Comparison of ENCODE assay signal across 1 cellular context in the genomic region with DNA sequence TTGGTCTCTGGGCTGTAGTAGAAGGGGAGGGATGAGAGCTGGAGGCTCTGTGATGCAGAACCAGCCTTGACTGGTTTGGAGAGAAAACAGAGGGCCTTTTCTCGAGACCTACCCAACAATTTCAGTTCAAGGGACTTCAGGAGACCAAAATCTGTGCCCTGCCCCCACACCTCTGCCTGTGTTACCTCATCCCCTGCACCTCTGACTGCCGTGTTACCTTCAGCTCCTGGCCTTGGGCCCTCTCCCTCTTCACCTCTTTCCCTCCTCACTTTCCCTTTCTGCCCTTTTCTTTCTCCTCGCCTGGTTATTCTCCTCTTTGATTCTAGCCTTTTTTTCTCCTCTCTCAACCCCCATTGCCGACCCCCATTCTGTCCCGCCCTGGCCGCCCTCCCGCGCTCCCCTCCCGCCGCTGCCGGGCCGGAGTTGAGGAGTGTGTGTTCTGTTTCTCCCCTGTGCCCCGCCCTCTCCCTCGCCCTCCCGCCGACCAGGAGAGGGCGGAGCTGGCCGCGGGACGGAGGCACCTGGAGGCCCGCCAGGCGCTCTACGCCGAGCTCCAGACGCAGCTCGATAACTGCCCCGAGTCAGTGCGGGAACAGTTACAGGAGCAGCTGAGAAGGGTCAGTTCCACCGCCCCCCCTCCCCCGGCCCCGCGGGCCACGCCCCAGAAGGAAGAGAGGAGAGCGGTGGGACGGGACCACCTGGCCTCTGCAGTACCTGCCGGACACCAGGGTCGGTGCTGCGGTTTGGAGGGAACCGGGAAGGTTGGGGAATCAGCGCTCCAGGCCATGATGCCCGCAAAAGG.
A peak's percentile ranks its signal among the peaks of the same experiment; 100 is the strongest.
TF ChIP-seq lines count a peak whose summit lies in the region.

No MANE protein-coding gene starts in this region.

TF ChIP-seq in HEK293, 187 proteins besides CTCF, POLR2A, EP300 and RAD21 (continued from another document):
- TF ChIP-seq SP7 (tag by site-specific recombination; IDR thresholded peaks at IDR 0.05) (peak; percentile 70), KLF8 (tag by site-specific recombination; IDR thresholded peaks at IDR 0.05) (no peak; the same call in 1 of the 2 replicates), ZNF24 (tag by site-specific recombination; IDR thresholded peaks at IDR 0.05) (peak; percentile 59; the same call in 1 of the 2 replicates), KLF7 (tag by site-specific recombination; IDR thresholded peaks at IDR 0.05; ENCODE audit: borderline replicate concordance) (0 out of 2 replicates have a peak, but pooled peaks have one; percentile 28), WT1 (tag by site-specific recombination; IDR thresholded peaks at IDR 0.05) (peak; percentile 51), KLF10 (tag by site-specific recombination; IDR thresholded peaks at IDR 0.05) (no peak; the same call in 1 of the 2 replicates), ZNF394 (tag by site-specific recombination; IDR thresholded peaks at IDR 0.05; ENCODE audit: borderline replicate concordance) (0 out of 2 replicates have a peak, but pooled peaks have one; percentile 66), FEZF1 (tag by site-specific recombination; IDR thresholded peaks at IDR 0.05) (no peak), ZNF239 (tag by site-specific recombination; IDR thresholded peaks at IDR 0.05) (0 out of 2 replicates have a peak, but pooled peaks have one; percentile 43), GLIS1 (tag by site-specific recombination; IDR thresholded peaks at IDR 0.05) (peak; percentile 69), ZNF157 (tag by site-specific recombination; IDR thresholded peaks at IDR 0.05) (no peak), ZNF837 (tag by site-specific recombination; IDR thresholded peaks at IDR 0.05) (0 out of 2 replicates have a peak, but pooled peaks have one; percentile 40), ZBTB1 (tag by site-specific recombination; IDR thresholded peaks at IDR 0.05) (no peak), ZNF146 (tag by site-specific recombination; IDR thresholded peaks at IDR 0.05) (0 out of 2 replicates have a peak, but pooled peaks have one; percentile 7), PRDM1 (tag by site-specific recombination; IDR thresholded peaks at IDR 0.05) (peak; percentile 99), ZNF391 (tag by site-specific recombination; IDR thresholded peaks at IDR 0.05; ENCODE audit: borderline replicate concordance, low read depth) (peak; percentile 54; the same call in 1 of the 2 replicates), ZNF302 (tag by site-specific recombination; IDR thresholded peaks at IDR 0.05; ENCODE audit: low read depth) (no peak), ZNF133 (tag by site-specific recombination; IDR thresholded peaks at IDR 0.05) (no peak), ZEB2 (tag by site-specific recombination; IDR thresholded peaks at IDR 0.05) (peak; percentile 54; the same call in 1 of the 2 replicates), MZF1 (tag by site-specific recombination; IDR thresholded peaks at IDR 0.05; ENCODE audit: borderline replicate concordance) (no peak), ZNF341 (tag by site-specific recombination; IDR thresholded peaks at IDR 0.05; ENCODE audit: low read depth) (peak; percentile 67), ZNF174 (tag by site-specific recombination; IDR thresholded peaks at IDR 0.05) (no peak), SP3 (tag by site-specific recombination; IDR thresholded peaks at IDR 0.05) (peak; percentile 77), ZNF610 (tag by site-specific recombination; IDR thresholded peaks at IDR 0.05; ENCODE audit: borderline replicate concordance) (no peak), ZNF350 (tag by site-specific recombination; IDR thresholded peaks at IDR 0.05) (no peak), GLIS2 (tag by site-specific recombination; IDR thresholded peaks at IDR 0.05) (peak; percentile 77), ZNF843 (tag by site-specific recombination; IDR thresholded peaks at IDR 0.05) (0 out of 2 replicates have a peak, but pooled peaks have one; percentile 12)
- TF ChIP-seq, protein P1, sequence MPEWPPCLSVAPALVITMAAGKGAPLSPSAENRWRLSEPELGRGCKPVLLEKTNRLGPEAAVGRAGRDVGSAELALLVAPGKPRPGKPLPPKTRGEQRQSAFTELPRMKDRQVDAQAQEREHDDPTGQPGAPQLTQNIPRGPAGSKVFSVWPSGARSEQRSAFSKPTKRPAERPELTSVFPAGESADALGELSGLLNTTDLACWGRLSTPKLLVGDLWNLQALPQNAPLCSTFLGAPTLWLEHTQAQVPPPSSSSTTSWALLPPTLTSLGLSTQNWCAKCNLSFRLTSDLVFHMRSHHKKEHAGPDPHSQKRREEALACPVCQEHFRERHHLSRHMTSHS (tag by site-specific recombination; IDR thresholded peaks at IDR 0.05): no peak
- TF ChIP-seq, protein P2, sequence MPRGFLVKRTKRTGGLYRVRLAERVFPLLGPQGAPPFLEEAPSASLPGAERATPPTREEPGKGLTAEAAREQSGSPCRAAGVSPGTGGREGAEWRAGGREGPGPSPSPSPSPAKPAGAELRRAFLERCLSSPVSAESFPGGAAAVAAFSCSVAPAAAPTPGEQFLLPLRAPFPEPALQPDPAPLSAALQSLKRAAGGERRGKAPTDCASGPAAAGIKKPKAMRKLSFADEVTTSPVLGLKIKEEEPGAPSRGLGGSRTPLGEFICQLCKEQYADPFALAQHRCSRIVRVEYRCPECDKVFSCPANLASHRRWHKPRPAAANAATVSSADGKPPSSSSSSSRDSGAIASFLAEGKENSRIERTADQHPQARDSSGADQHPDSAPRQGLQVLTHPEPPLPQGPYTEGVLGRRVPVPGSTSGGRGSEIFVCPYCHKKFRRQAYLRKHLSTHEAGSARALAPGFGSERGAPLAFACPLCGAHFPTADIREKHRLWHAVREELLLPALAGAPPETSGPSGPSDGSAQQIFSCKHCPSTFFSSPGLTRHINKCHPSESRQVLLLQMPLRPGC (tag by site-specific recombination; IDR thresholded peaks at IDR 0.05): peak; percentile 19; the same call in 1 of the 2 replicates
- TF ChIP-seq, protein P3, sequence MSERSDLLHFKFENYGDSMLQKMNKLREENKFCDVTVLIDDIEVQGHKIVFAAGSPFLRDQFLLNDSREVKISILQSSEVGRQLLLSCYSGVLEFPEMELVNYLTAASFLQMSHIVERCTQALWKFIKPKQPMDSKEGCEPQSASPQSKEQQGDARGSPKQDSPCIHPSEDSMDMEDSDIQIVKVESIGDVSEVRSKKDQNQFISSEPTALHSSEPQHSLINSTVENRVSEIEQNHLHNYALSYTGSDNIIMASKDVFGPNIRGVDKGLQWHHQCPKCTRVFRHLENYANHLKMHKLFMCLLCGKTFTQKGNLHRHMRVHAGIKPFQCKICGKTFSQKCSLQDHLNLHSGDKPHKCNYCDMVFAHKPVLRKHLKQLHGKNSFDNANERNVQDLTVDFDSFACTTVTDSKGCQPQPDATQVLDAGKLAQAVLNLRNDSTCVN (tag by site-specific recombination; optimal IDR thresholded peaks at IDR 0.05): peak; percentile 34
- TF ChIP-seq, protein P4, sequence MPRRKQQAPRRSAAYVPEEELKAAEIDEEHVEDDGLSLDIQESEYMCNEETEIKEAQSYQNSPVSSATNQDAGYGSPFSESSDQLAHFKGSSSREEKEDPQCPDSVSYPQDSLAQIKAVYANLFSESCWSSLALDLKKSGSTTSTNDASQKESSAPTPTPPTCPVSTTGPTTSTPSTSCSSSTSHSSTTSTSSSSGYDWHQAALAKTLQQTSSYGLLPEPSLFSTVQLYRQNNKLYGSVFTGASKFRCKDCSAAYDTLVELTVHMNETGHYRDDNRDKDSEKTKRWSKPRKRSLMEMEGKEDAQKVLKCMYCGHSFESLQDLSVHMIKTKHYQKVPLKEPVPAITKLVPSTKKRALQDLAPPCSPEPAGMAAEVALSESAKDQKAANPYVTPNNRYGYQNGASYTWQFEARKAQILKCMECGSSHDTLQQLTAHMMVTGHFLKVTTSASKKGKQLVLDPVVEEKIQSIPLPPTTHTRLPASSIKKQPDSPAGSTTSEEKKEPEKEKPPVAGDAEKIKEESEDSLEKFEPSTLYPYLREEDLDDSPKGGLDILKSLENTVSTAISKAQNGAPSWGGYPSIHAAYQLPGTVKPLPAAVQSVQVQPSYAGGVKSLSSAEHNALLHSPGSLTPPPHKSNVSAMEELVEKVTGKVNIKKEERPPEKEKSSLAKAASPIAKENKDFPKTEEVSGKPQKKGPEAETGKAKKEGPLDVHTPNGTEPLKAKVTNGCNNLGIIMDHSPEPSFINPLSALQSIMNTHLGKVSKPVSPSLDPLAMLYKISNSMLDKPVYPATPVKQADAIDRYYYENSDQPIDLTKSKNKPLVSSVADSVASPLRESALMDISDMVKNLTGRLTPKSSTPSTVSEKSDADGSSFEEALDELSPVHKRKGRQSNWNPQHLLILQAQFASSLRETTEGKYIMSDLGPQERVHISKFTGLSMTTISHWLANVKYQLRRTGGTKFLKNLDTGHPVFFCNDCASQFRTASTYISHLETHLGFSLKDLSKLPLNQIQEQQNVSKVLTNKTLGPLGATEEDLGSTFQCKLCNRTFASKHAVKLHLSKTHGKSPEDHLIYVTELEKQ (tag by site-specific recombination; IDR thresholded peaks at IDR 0.05; ENCODE audit: borderline replicate concordance): 0 out of 2 replicates have a peak, but pooled peaks have one; percentile 8
- TF ChIP-seq, protein P5, sequence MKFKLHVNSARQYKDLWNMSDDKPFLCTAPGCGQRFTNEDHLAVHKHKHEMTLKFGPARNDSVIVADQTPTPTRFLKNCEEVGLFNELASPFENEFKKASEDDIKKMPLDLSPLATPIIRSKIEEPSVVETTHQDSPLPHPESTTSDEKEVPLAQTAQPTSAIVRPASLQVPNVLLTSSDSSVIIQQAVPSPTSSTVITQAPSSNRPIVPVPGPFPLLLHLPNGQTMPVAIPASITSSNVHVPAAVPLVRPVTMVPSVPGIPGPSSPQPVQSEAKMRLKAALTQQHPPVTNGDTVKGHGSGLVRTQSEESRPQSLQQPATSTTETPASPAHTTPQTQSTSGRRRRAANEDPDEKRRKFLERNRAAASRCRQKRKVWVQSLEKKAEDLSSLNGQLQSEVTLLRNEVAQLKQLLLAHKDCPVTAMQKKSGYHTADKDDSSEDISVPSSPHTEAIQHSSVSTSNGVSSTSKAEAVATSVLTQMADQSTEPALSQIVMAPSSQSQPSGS (tag by site-specific recombination; IDR thresholded peaks at IDR 0.05; ENCODE audit: low read depth): no peak
- TF ChIP-seq, protein P6, sequence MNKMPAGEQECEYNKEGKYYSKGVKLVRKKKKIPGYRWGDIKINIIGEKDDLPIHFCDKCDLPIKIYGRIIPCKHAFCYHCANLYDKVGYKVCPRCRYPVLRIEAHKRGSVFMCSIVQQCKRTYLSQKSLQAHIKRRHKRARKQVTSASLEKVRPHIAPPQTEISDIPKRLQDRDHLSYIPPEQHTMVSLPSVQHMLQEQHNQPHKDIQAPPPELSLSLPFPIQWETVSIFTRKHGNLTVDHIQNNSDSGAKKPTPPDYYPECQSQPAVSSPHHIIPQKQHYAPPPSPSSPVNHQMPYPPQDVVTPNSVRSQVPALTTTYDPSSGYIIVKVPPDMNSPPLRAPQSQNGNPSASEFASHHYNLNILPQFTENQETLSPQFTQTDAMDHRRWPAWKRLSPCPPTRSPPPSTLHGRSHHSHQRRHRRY (tag by site-specific recombination; IDR thresholded peaks at IDR 0.05): no peak
